Comparison of ENCODE assay signal across 16 cellular contexts in the genomic region with DNA sequence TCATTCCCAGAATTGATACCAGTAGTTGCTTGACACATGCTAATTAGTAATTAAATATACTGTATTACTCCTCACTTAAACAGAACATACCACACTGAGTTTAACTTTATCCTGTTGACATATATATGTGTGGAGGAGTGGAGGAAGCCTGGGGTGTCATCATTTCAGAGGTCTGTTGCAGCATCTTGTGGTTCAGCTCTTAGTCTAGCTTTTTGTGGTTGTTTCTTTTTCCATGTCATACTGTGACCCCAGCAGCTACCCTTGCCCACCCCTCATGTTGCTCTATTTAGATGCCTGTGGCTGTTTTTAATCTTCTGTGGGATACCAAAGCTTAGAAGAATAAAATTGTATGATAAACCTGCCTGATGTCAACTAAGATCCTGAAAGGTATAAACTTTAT.
A peak's percentile ranks its signal among the peaks of the same experiment; 100 is the strongest.
DNase-seq lines count a peak whose midpoint lies in the region; ATAC-seq and TF ChIP-seq lines count a peak whose summit lies in the region.
"Had no signal": no experiment of that assay in that cellular context is flagged by ENCODE, and none has a peak within 500 bp of the region (broad histone marks: within the 10 kb centered on the region; RNA-seq: fewer than 3 reads in every experiment).

No MANE protein-coding gene starts in this region.

- H3K4me3 ChIP-seq in GM23248 = no peak overlapping the region
- no peak overlapping the region for H3K4me3 ChIP-seq in brain microvascular endothelial cell (ENCODE audit: low read depth, low read length)
- no peak overlapping the region for H3K4me3 ChIP-seq in skeletal muscle cell (ENCODE audit: low read depth, low read length)
- H3K4me3 ChIP-seq: SJCRH30 had no signal

- H3K9ac ChIP-seq in GM23248 = no peak overlapping the region
- H3K9ac ChIP-seq: KMS-11 had no signal

- peaks cover 47% of the 10 kb centered on the region for H3K4me1 ChIP-seq in GM23248 (ENCODE audit: insufficient read depth)
- H3K4me1 ChIP-seq: SJCRH30 had no signal

- DNase-seq in GM23248 = peak; percentile 65
- peak; percentile 66 to 97 for DNase-seq in NOMO-1 (lab: John Stamatoyannopoulos, UW; ENCODE audit: unreplicated experiment in 2 of 2)
- DNase-seq in brain microvascular endothelial cell = peak; percentile 38
- DNase-seq in skeletal muscle cell (ENCODE audit: low read depth) = peak; percentile 76
- no peak for DNase-seq in LoVo (ENCODE audit: low spot score)
- no peak for DNase-seq in stimulated activated CD4-positive, alpha-beta T cell treated with anti-CD3 and anti-CD28 coated beads, Interleukin-4, amount 100 ng/mL, for 4 hours
- DNase-seq: activated CD4-positive, alpha-beta T cell treated with anti-CD3 and anti-CD28 coated beads for 1 hour; activated gamma-delta T cell treated with Interleukin-2 at 50 U/mL for 16 hours; anterior cingulate cortex; GOT3; NCI-H187; NCI-H446 treated with DMSO at 0.1 percent for 48 hours; SJCRH30 had no signal

- no peak for ATAC-seq in HG03520 (IDR thresholded peaks at IDR 0.05; ENCODE audit: unreplicated experiment)
- ATAC-seq: sciatic nerve had no signal

- H3K36me3 ChIP-seq in GM23248 (ENCODE audit: low read depth) (no peaks in the 10 kb centered on the region), brain microvascular endothelial cell (replicated peaks) (no peaks in the 10 kb centered on the region)
- H3K36me3 ChIP-seq: SJCRH30 had no signal

- no peaks in the 10 kb centered on the region for H3K9me3 ChIP-seq in GM23248 (ENCODE audit: low read depth)
- H3K9me3 ChIP-seq: SJCRH30 had no signal

- no peaks in the 10 kb centered on the region for H3K9me2 ChIP-seq in GM23248 (ENCODE audit: insufficient read depth)

- peaks cover 28% of the 10 kb centered on the region; the same call in 1 of the 2 replicates for H3F3A ChIP-seq in GM23248 (ENCODE audit: insufficient read depth)

- no peaks in the 10 kb centered on the region for H4K20me1 ChIP-seq in GM23248 (ENCODE audit: insufficient read depth)

- no peaks in the 10 kb centered on the region for H3K79me2 ChIP-seq in GM23248 (ENCODE audit: insufficient read depth)

- no peak for TF ChIP-seq CTCF in brain microvascular endothelial cell (IDR thresholded peaks at IDR 0.05; ENCODE audit: low read depth, low read length, missing control alignments)

- in situ Hi-C loops in GM23248 (cut with MboI) (loop anchor here (10.0 to 25.0 kb wide), 2 partner anchors 680 to 912 kb away; no protein-coding TSS in a partner anchor), brain microvascular endothelial cell (cut with HindIII; ENCODE audit: low pct_ligation_motif_present, low sequenced_read_pairs) (no loop called here)

- H3K27me3 ChIP-seq in GM23248 (replicated peaks; ENCODE audit: insufficient read depth) (no peaks in the 10 kb centered on the region), brain microvascular endothelial cell (replicated peaks) (no peaks in the 10 kb centered on the region)

- H3K27ac ChIP-seq in GM23248 (no peak overlapping the region), brain microvascular endothelial cell (no peak overlapping the region)
- H3K27ac ChIP-seq: KMS-11, SJCRH30 had no signal

- H3K4me2 ChIP-seq in GM23248 (ENCODE audit: unreplicated experiment) = no peak overlapping the region
- H3K4me2 ChIP-seq: KMS-11 had no signal

- H2AFZ ChIP-seq in GM23248 = no peak overlapping the region

Comparison
In these comparisons a context has a peak if more than half of its experiments do, and no peak if none do; other contexts are left out.
1. DNase-seq: peak in GM23248 (single experiment), NOMO-1 (2 of 2), brain microvascular endothelial cell (single experiment) and skeletal muscle cell (single experiment); none in LoVo (single experiment) and stimulated activated CD4-positive, alpha-beta T cell treated with anti-CD3 and anti-CD28 coated beads, Interleukin-4, amount 100 ng/mL, for 4 hours (0 of 2).